Comparison of ENCODE assay signal across 15 cellular contexts in genomic region chr2:230658577-230658876, GRCh38. TPM values are rescaled to one million over a fixed set of nuclear protein-coding genes. Genes with fewer than 3 reads are reported as not detected.
A peak's percentile ranks its signal among the peaks of the same experiment; 100 is the strongest.
DNase-seq lines count a peak whose midpoint lies in the region; ATAC-seq, FAIRE-seq and TF ChIP-seq lines count a peak whose summit lies in the region.
"Had no signal": no experiment of that assay in that cellular context is flagged by ENCODE, and none has a peak within 500 bp of the region (broad histone marks: within the 10 kb centered on the region; RNA-seq: fewer than 3 reads in every experiment).

No MANE protein-coding gene starts in this region.

- ATAC-seq in CD4-positive, alpha-beta T cell (ENCODE audit: poor library complexity): no peak
- ATAC-seq in GM19035 (IDR thresholded peaks at IDR 0.05; ENCODE audit: unreplicated experiment) (peak; percentile 1), PC-3 (0 out of 2 replicates have a peak, but pooled peaks have one; percentile 13), HepG2 (peak; percentile 7; the same call in 1 of the 3 replicates), GM18511 (IDR thresholded peaks at IDR 0.05; ENCODE audit: unreplicated experiment) (no peak), GM19467 (IDR thresholded peaks at IDR 0.05; ENCODE audit: unreplicated experiment) (no peak)

- in situ Hi-C loops in HepG2 (cut with HindIII; ENCODE audit: extremely low pct_ligation_motif_present, low pct_unique_long_range_greater_than_20kb): no loop called here

- intact Hi-C loops in CD4-positive, alpha-beta T cell (cut with DNase I, micrococcal nuclease): no loop called here
- intact Hi-C loops in PC-3 (cut with micrococcal nuclease): no loop called here
- intact Hi-C loops in HepG2 (cut with micrococcal nuclease; ENCODE audit: unreplicated experiment): no loop called here

- H3K36me3 Mint-ChIP-seq in CD4-positive, alpha-beta T cell (ENCODE audit: low read depth): no peaks in the 10 kb centered on the region

- TF ChIP-seq EP300 in HepG2 (IDR thresholded peaks at IDR 0.05; ENCODE audit: low read depth in 2 of 2, low read length in 2 of 2) (no peak), HepG2 (CRISPR knock-in tag; IDR thresholded peaks at IDR 0.05; ENCODE audit: borderline replicate concordance) (no peak)

- 44% methylated on average over 1 of the region's 1 CpG for whole genome bisulfite sequencing in HepG2 (ENCODE audit: low lambda C conversion rate)

- no peaks in the 10 kb centered on the region for H3K9me3 ChIP-seq in CD4-positive, alpha-beta T cell (ENCODE audit: control insufficient read depth, low read length)
- H3K9me3 ChIP-seq in PC-3 (ENCODE audit: low read length): no peaks in the 10 kb centered on the region
- no peaks in the 10 kb centered on the region for H3K9me3 ChIP-seq in HepG2 (ENCODE audit: low read length)
- H3K9me3 ChIP-seq: SJCRH30 had no signal

- peaks cover 90% of the 10 kb centered on the region for H3K4me1 Mint-ChIP-seq in CD4-positive, alpha-beta T cell (ENCODE audit: low read depth)

- no peaks in the 10 kb centered on the region for H3K27me3 ChIP-seq in CD4-positive, alpha-beta T cell (ENCODE audit: control insufficient read depth, insufficient read depth, low read length)
- H3K27me3 ChIP-seq in PC-3 (ENCODE audit: low read length): no peaks in the 10 kb centered on the region
- H3K27me3 ChIP-seq in HepG2 (ENCODE audit: control insufficient read depth in 1 of 2, insufficient read depth in 2 of 2, low read length in 2 of 2): peaks cover 1 to 31% of the 10 kb centered on the region in 2 experiments; a peak in 3 of 5 replicates
- H3K27me3 ChIP-seq: SJCRH30 had no signal

- H3K9me3 Mint-ChIP-seq in CD4-positive, alpha-beta T cell: no peaks in the 10 kb centered on the region

- CTCF ChIA-PET in CD4-positive, alpha-beta T cell (lab: Charles Lee): interaction anchor here (0.9 to 1.7 kb wide), 2 partner anchors 123 to 140 kb away, joined by 3 to 7 read pairs; no protein-coding TSS in a partner anchor
- CTCF ChIA-PET in PC-3 (lab: Charles Lee): no interaction called here
- CTCF ChIA-PET in HepG2 (lab: Yijun Ruan, JAX; ENCODE audit: low intra/inter-chr PET ratio, low total read pairs): no interaction called here

- H3K9me2 ChIP-seq in PC-3 (replicated peaks; ENCODE audit: low read length): no peaks in the 10 kb centered on the region

- TF ChIP-seq POLR2A in HepG2 (IDR thresholded peaks at IDR 0.05; ENCODE audit: insufficient read depth in 1 of 2, low read depth in 2 of 2, low read length in 2 of 2): no peak

- H3K4me3 ChIP-seq in PC-3 (ENCODE audit: low read length): no peak overlapping the region
- no peak overlapping the region for H3K4me3 ChIP-seq in HepG2 (replicated peaks in 1 of 3; ENCODE audit: insufficient read depth in 1 of 3, low read depth in 2 of 3, low read length in 3 of 3)
- H3K4me3 ChIP-seq: SJCRH30 had no signal

- H3K27ac Mint-ChIP-seq in CD4-positive, alpha-beta T cell: peak overlapping the region; percentile 90

- peak overlapping the region; percentile 65 for H3K4me3 Mint-ChIP-seq in CD4-positive, alpha-beta T cell

- H3F3A ChIP-seq in PC-3 (ENCODE audit: low read length, unreplicated experiment): no peaks in the 10 kb centered on the region

- BruUV-seq in PC-3 (replicated peaks; lab: Mats Ljungman, UMichigan): no TSS peak
- BruUV-seq in HepG2 (replicated peaks; lab: Mats Ljungman, UMichigan): no TSS peak

- H3K4me1 ChIP-seq in PC-3 (ENCODE audit: insufficient read depth, low read length): peaks cover 7% of the 10 kb centered on the region
- H3K4me1 ChIP-seq in HepG2 (ENCODE audit: insufficient read depth, low read length): peaks cover 12% of the 10 kb centered on the region
- H3K4me1 ChIP-seq: SJCRH30 had no signal

- TF ChIP-seq RAD21 in HepG2 (CRISPR knock-in tag; IDR thresholded peaks at IDR 0.05): no peak

- no peaks in the 10 kb centered on the region for H3K27me3 Mint-ChIP-seq in CD4-positive, alpha-beta T cell

- H3K4me2 ChIP-seq in PC-3 (ENCODE audit: low read length) (no peak overlapping the region), HepG2 (ENCODE audit: low read depth, low read length) (no peak overlapping the region)

- no peak overlapping the region for H3K27ac ChIP-seq in CD4-positive, alpha-beta T cell (ENCODE audit: low read depth, low read length)
- H3K27ac ChIP-seq in PC-3 (ENCODE audit: low read length) (no peak overlapping the region), HepG2 (ENCODE audit: extremely low read length, insufficient read depth, low read length) (no peak overlapping the region)
- H3K27ac ChIP-seq: SJCRH30 had no signal

- no peak for DNase-seq in CD4-positive, alpha-beta T cell
- DNase-seq in PC-3 (no peak), HepG2 (ENCODE audit: low spot score) (no peak), NCI-H2107 (lab: John Stamatoyannopoulos, UW) (no peak), midbrain (lab: John Stamatoyannopoulos, UW) (no peak)
- DNase-seq: amniotic stem cell, C1 segment of cervical spinal cord, dermis blood vessel endothelial cell, NCI-H1436, NCI-H748 treated with DMSO at 0.1 percent for 48 hours, SJCRH30 had no signal

- POLR2A ChIA-PET in CD4-positive, alpha-beta T cell (lab: Charles Lee): interaction anchor here (2.0 to 3.7 kb wide), 2 partner anchors 15 to 55 kb away, joined by 5 to 14 read pairs; partner anchors contain the start of gene CAB39
- POLR2A ChIA-PET in PC-3 (lab: Charles Lee; ENCODE audit: unreplicated experiment) (no interaction called here), HepG2 (lab: Yijun Ruan, JAX) (no interaction called here)

- H3K79me2 ChIP-seq in PC-3 (ENCODE audit: low read length) (no peaks in the 10 kb centered on the region), HepG2 (ENCODE audit: insufficient read depth, low read length) (no peaks in the 10 kb centered on the region)

- no peak for TF ChIP-seq CTCF in CD4-positive, alpha-beta T cell (IDR thresholded peaks at IDR 0.05)
- no peak for TF ChIP-seq CTCF in PC-3 (conservative IDR thresholded peaks at IDR 0.05; ENCODE audit: low read depth, low read length)
- TF ChIP-seq CTCF in HepG2 (CRISPR knock-in tag; IDR thresholded peaks at IDR 0.05): no peak

- H3K36me3 ChIP-seq in PC-3 (ENCODE audit: low read depth, low read length) (no peaks in the 10 kb centered on the region), HepG2 (replicated peaks in 1 of 2; ENCODE audit: control insufficient read depth in 1 of 2, insufficient read depth in 2 of 2, low read length in 2 of 2) (no peaks in the 10 kb centered on the region)
- H3K36me3 ChIP-seq: SJCRH30 had no signal

- no peak for FAIRE-seq in HepG2 (lab: Jason Lieb, UNC)
- FAIRE-seq: keratinocyte had no signal

- H3K9ac ChIP-seq in PC-3 (ENCODE audit: low read length) (no peak overlapping the region), HepG2 (ENCODE audit: insufficient read depth, low read depth, low read length) (no peak overlapping the region)

- H4K20me1 ChIP-seq in PC-3 (ENCODE audit: low read length) (no peaks in the 10 kb centered on the region), HepG2 (ENCODE audit: insufficient read depth, low read length) (no peaks in the 10 kb centered on the region)

- no peak overlapping the region for H2AFZ ChIP-seq in PC-3 (ENCODE audit: low read length)
- no peak overlapping the region for H2AFZ ChIP-seq in HepG2 (ENCODE audit: low read length)

TF ChIP-seq in HepG2, 621 proteins besides CTCF, POLR2A, EP300 and RAD21 (continues in another document):
- no peak for TF ChIP-seq ZNF614 (CRISPR knock-in tag; IDR thresholded peaks at IDR 0.05; ENCODE audit: borderline replicate concordance)

RNA-seq across cellular contexts. Expression of gene CAB39, which starts 54.1 kb away (rescaled TPM):
- total RNA-seq in CD4-positive, alpha-beta T cell: 10 to 100 TPM; 44.8 to 45.3 TPM
- total RNA-seq in PC-3 (2014; rRNA removed) (52.5 and 59.6 TPM in 2 replicates), HepG2 (2016; rRNA removed; fragmentation: Illumina TruSeq; extraction: Trizol) (45.3 and 59.5 TPM in 2 replicates)
- 9.2 and 9.7 TPM in 2 replicates for total RNA-seq in HepG2 (2016; cell fraction: cytosol; rRNA removed; fragmentation: Illumina TruSeq; extraction: Trizol; ENCODE audit: low read depth)
- total RNA-seq in HepG2 (2016; cell fraction: insoluble cytoplasmic fraction; rRNA removed; fragmentation: Illumina TruSeq; extraction: Trizol): 46.6 and 55.2 TPM in 2 replicates
- total RNA-seq in HepG2 (2016; cell fraction: membrane; rRNA removed; fragmentation: Illumina TruSeq; extraction: Trizol): 21.6 and 23.9 TPM in 2 replicates
- 33.9 and 39.0 TPM in 2 replicates for total RNA-seq in HepG2 (2016; cell fraction: nucleus; rRNA removed; fragmentation: Illumina TruSeq; extraction: Trizol)
- 18.8 and 19.3 TPM in 2 replicates for polyA plus RNA-seq in HepG2 (2011; rRNA removed)
- 8.2 and 15.0 TPM in 2 replicates for polyA plus RNA-seq in HepG2 (2011; cell fraction: cytosol; rRNA removed)
- 10.7 and 15.8 TPM in 2 replicates for polyA plus RNA-seq in HepG2 (2011; cell fraction: nucleus; rRNA removed)
- 26.1 and 26.8 TPM in 2 replicates for polyA plus RNA-seq in HepG2 (2012)
- 2.2 and 2.5 TPM in 2 replicates for polyA plus RNA-seq in HepG2 (2016; cell fraction: cytosol; fragmentation: Illumina TruSeq; extraction: Trizol; ENCODE audit: low read depth)
- polyA plus RNA-seq in HepG2 (2016; cell fraction: insoluble cytoplasmic fraction; fragmentation: Illumina TruSeq; extraction: Trizol; ENCODE audit: low read depth): 44.1 and 46.7 TPM in 2 replicates
- polyA plus RNA-seq in HepG2 (2016; cell fraction: membrane; fragmentation: Illumina TruSeq; extraction: Trizol; ENCODE audit: low read depth): 10.7 and 11.2 TPM in 2 replicates
- polyA plus RNA-seq in HepG2 (2016; cell fraction: nucleus; fragmentation: Illumina TruSeq; extraction: Trizol; ENCODE audit: insufficient read depth, low read depth): 30.1 and 35.6 TPM in 2 replicates
- 20.0 and 27.9 TPM in 2 replicates for polyA minus RNA-seq in HepG2 (2011; rRNA and poly(A)+ RNA removed; ENCODE audit: low replicate concordance)
- 24.9 and 29.5 TPM in 2 replicates for polyA minus RNA-seq in HepG2 (2011; cell fraction: cytosol; rRNA and poly(A)+ RNA removed)
- 29.0 and 50.4 TPM in 2 replicates for polyA minus RNA-seq in HepG2 (2011; cell fraction: nucleus; rRNA and poly(A)+ RNA removed)

Comparison
In these comparisons a context has a peak if more than half of its experiments do, and no peak if none do; other contexts are left out.
1. ATAC-seq: peak in GM19035 (single experiment), PC-3 (single experiment) and HepG2 (single experiment); none in CD4-positive, alpha-beta T cell (single experiment), GM18511 (single experiment) and GM19467 (single experiment).